In the genomic region with DNA sequence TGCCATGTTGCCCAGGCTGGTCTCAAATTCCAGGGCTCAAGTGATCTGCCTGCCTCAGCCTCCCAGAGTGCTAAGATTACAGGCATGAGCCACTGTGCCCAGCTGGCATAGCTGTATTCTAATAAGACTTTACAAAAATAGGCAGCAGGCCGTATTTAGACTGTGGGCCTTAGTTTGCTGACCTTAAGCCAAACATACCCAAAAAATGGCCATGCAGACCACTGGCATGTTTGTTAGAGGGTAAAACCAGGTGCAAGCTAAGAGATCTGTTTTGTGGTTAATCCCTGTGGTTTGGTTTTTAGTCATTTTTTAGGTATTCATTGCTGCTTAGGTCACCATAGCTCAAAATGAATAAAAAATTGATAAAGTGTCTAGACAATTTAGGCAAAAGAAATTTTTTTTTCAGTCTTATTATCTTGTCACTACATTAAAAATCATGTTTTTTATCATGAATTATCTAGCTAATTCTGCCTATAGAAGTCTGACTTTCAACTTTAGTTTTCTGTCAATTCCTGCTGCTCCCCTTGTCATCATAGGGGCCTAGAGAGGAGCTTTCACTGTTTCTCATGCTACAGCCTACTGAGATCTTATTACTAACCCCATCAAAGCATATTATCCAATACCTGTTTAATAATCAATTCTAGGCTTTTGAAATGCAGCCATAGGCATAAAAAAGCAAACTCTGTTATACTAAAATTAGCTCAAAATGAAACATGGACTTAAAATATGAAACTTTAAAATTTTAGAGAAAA, we compare ENCODE assay signal across 11 cellular contexts. TPM values are rescaled to one million over a fixed set of nuclear protein-coding genes. Genes with fewer than 3 reads are reported as not detected.
DNase-seq lines count a peak whose midpoint lies in the region; ATAC-seq lines count a peak whose summit lies in the region.
"Had no signal": no experiment of that assay in that cellular context is flagged by ENCODE, and none has a peak within 500 bp of the region (broad histone marks: within the 10 kb centered on the region; RNA-seq: fewer than 3 reads in every experiment).

No MANE protein-coding gene starts in this region.

- no peaks in the 10 kb centered on the region for H3K27me3 Mint-ChIP-seq in naive thymus-derived CD8-positive, alpha-beta T cell

- peak; percentile 62 for DNase-seq in M059J (ENCODE audit: low read depth)
- peak; percentile 26 for DNase-seq in skeletal muscle cell (ENCODE audit: low read depth)
- DNase-seq in DMS114 treated with DMSO at 0.1 percent for 48 hours (lab: John Stamatoyannopoulos, UW; ENCODE audit: unreplicated experiment), result no peak
- no peak for DNase-seq in naive thymus-derived CD8-positive, alpha-beta T cell
- DNase-seq in occipital lobe (lab: John Stamatoyannopoulos, UW), result no peak
- DNase-seq: aorta; NCI-H345; stimulated activated CD4-positive, alpha-beta T cell treated with anti-CD3 and anti-CD28 coated beads, Interleukin-2, amount 100 ng/mL, for 24 hours had no signal

- H3K4me3 ChIP-seq in skeletal muscle cell (ENCODE audit: low read depth, low read length), result no peak overlapping the region

- peak; percentile 69 for ATAC-seq in GM19328 (IDR thresholded peaks at IDR 0.05; ENCODE audit: unreplicated experiment)
- ATAC-seq in HG02852 (IDR thresholded peaks at IDR 0.05; ENCODE audit: unreplicated experiment), result peak; percentile 76
- no peak for ATAC-seq in naive thymus-derived CD8-positive, alpha-beta T cell
- ATAC-seq: HepG2 had no signal

- H3K4me3 Mint-ChIP-seq in naive thymus-derived CD8-positive, alpha-beta T cell, result no peak overlapping the region

- no peaks in the 10 kb centered on the region for H3K9me3 Mint-ChIP-seq in naive thymus-derived CD8-positive, alpha-beta T cell

- H3K4me1 Mint-ChIP-seq in naive thymus-derived CD8-positive, alpha-beta T cell, result no peaks in the 10 kb centered on the region

- H3K27ac Mint-ChIP-seq in naive thymus-derived CD8-positive, alpha-beta T cell, result no peak overlapping the region

- POLR2A ChIA-PET in naive thymus-derived CD8-positive, alpha-beta T cell (lab: Charles Lee), result no interaction called here

- peaks cover 0 to 3% (median 0%) of the 10 kb centered on the region in 3 donors for H3K36me3 Mint-ChIP-seq in naive thymus-derived CD8-positive, alpha-beta T cell

RNA-seq across cellular contexts. Expression of a gene that starts 7.5 kb away (rescaled TPM):
- total RNA-seq in M059J (2014; rRNA removed; shearing (Covaris generic)), result 3.1 TPM in 1 of 2 replicates, not detected in the other
- total RNA-seq in naive thymus-derived CD8-positive, alpha-beta T cell, result 10 to 100 TPM; 26.8 to 34.9 TPM
- 100 to 1,000 TPM in 2 of 3 donors, 10 to 100 TPM in 1; 67.3 to 155 (median 119) TPM for polyA plus RNA-seq in naive thymus-derived CD8-positive, alpha-beta T cell
- total RNA-seq in occipital lobe, result not detected
- total RNA-seq: aorta, HepG2 had no signal
- polyA plus RNA-seq: HepG2 had no signal

Comparison
In these comparisons a context has a peak if more than half of its experiments do, and no peak if none do; other contexts are left out.
1. ATAC-seq: peak in GM19328 (single experiment) and HG02852 (single experiment); none in naive thymus-derived CD8-positive, alpha-beta T cell (0 of 2).
2. DNase-seq: peak in M059J (single experiment) and skeletal muscle cell (single experiment); none in DMS114 treated with DMSO at 0.1 percent for 48 hours (single experiment), naive thymus-derived CD8-positive, alpha-beta T cell (0 of 10) and occipital lobe (single experiment).